9 cellular contexts compared by ENCODE assay signal in the genomic region with DNA sequence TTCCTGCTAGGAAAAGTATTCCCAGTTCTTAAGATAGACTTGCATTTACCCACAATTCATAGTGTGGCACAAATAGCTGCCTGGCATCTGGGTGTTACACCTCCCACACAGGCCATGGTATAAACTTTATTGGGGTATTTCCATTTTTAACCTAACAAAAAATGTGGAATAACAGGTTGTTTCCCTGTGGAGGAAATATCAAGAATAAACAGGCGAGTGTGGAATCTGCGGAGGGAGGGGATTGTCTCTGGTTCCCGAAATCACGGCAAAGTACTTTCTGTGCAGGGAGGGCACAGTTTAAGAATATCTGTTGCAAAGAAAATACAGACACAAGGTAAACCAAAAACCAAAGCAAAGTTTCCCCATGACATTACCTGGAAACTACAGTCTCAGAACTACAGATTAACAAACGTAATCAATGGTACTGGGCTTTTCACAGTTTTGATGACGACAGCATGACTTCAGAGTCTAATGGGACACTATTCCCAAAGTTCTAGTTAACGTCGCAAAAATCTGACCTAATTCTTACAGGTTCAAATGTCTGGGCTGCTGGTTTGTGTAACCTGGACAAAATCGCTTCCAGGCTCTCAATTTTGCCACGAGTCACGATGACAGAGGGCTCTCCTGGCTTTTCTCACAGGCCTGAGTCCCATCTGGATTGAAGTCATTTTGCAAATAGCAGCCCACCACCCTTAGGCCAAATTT. TPM values are rescaled to one million over a fixed set of nuclear protein-coding genes. Genes with fewer than 3 reads are reported as not detected.
A peak's percentile ranks its signal among the peaks of the same experiment; 100 is the strongest.
DNase-seq lines count a peak whose midpoint lies in the region; ATAC-seq and TF ChIP-seq lines count a peak whose summit lies in the region.
"Had no signal": no experiment of that assay in that cellular context is flagged by ENCODE, and none has a peak within 500 bp of the region (broad histone marks: within the 10 kb centered on the region; RNA-seq: fewer than 3 reads in every experiment).

No MANE protein-coding gene starts in this region.

- H2AFZ ChIP-seq in Loucy (ENCODE audit: low read length), result no peak overlapping the region

- H3K9me3 ChIP-seq in BLaER1 (no peaks in the 10 kb centered on the region), Loucy (ENCODE audit: insufficient read depth, low read depth, low read length) (no peaks in the 10 kb centered on the region)

- H3K4me3 ChIP-seq in BLaER1, result peak overlapping the region; percentile 93
- peak overlapping the region; percentile 95 for H3K4me3 ChIP-seq in Loucy (ENCODE audit: low read length, poor library complexity, severe bottlenecking)

- H3K36me3 ChIP-seq in BLaER1 (peaks cover 24% of the 10 kb centered on the region), Loucy (ENCODE audit: insufficient read depth, low read length) (no peaks in the 10 kb centered on the region)

- H3K79me2 ChIP-seq in Loucy (ENCODE audit: insufficient read depth, low read length), result peaks cover 84% of the 10 kb centered on the region

- H4K20me1 ChIP-seq in BLaER1, result peaks cover 59% of the 10 kb centered on the region
- H4K20me1 ChIP-seq in Loucy (ENCODE audit: insufficient read depth, low read length, poor library complexity, severe bottlenecking), result peaks cover 57% of the 10 kb centered on the region

- H3K9me2 ChIP-seq in Loucy (replicated peaks; ENCODE audit: low read depth, low read length), result no peaks in the 10 kb centered on the region

- POLR2A ChIA-PET in naive thymus-derived CD8-positive, alpha-beta T cell (lab: Charles Lee), result interaction anchor here (0.7 to 2.7 kb wide), 8 partner anchors 11 to 279 kb away, joined by 3 to 32 read pairs (median 6); no protein-coding TSS in a partner anchor

- no peak for TF ChIP-seq CTCF in Loucy (conservative IDR thresholded peaks at IDR 0.05; ENCODE audit: low read length)

- H3K4me3 Mint-ChIP-seq in naive thymus-derived CD8-positive, alpha-beta T cell, result peak overlapping the region; percentile 90 to 99 (median 94)

- H3K4me1 Mint-ChIP-seq in naive thymus-derived CD8-positive, alpha-beta T cell, result peaks cover 28 to 72% (median 67%) of the 10 kb centered on the region in 4 donors

- DNase-seq in dermis blood vessel endothelial cell (peak; percentile 32), NCI-H446 treated with DMSO at 0.1 percent for 48 hours (lab: John Stamatoyannopoulos, UW) (no peak), SKM-1 treated with dmso at 0.1 percent for 144 hours (lab: John Stamatoyannopoulos, UW; ENCODE audit: unreplicated experiment) (no peak)
- DNase-seq in naive thymus-derived CD8-positive, alpha-beta T cell, result no peak
- DNase-seq: stimulated activated CD4-positive, alpha-beta T cell treated with anti-CD3 and anti-CD28 coated beads, Interleukin-15, amount 100 ng/mL, for 24 hours had no signal

- no peak for ATAC-seq in naive thymus-derived CD8-positive, alpha-beta T cell
- ATAC-seq in HG03039 (IDR thresholded peaks at IDR 0.05; ENCODE audit: unreplicated experiment), result no peak
- no peak for ATAC-seq in HG03571 (IDR thresholded peaks at IDR 0.05; ENCODE audit: unreplicated experiment)

- no peaks in the 10 kb centered on the region for H3F3A ChIP-seq in Loucy (ENCODE audit: low read depth)

- no peaks in the 10 kb centered on the region for H3K9me3 Mint-ChIP-seq in naive thymus-derived CD8-positive, alpha-beta T cell

- no peaks in the 10 kb centered on the region for H3K27me3 ChIP-seq in BLaER1
- no peaks in the 10 kb centered on the region for H3K27me3 ChIP-seq in Loucy (ENCODE audit: insufficient read depth, low read length, poor library complexity, severe bottlenecking)

- peaks cover 0 to 23% (median 2%) of the 10 kb centered on the region in 3 donors for H3K36me3 Mint-ChIP-seq in naive thymus-derived CD8-positive, alpha-beta T cell

- H3K27ac Mint-ChIP-seq in naive thymus-derived CD8-positive, alpha-beta T cell, result peak overlapping the region; percentile 88 to 98 (median 94)

- peaks cover 77% of the 10 kb centered on the region for H3K4me1 ChIP-seq in BLaER1
- H3K4me1 ChIP-seq in Loucy (ENCODE audit: insufficient read depth, low read length, poor library complexity, severe bottlenecking), result peaks cover 59% of the 10 kb centered on the region

- no peaks in the 10 kb centered on the region for H3K27me3 Mint-ChIP-seq in naive thymus-derived CD8-positive, alpha-beta T cell

- H3K27ac ChIP-seq in BLaER1, result peak overlapping the region; percentile 97

- peak overlapping the region; percentile 97 for H3K9ac ChIP-seq in BLaER1
- H3K9ac ChIP-seq in Loucy (ENCODE audit: low read depth, low read length, poor library complexity, severe bottlenecking), result peak overlapping the region; percentile 94

- H3K4me2 ChIP-seq in BLaER1, result peak overlapping the region; percentile 89
- H3K4me2 ChIP-seq in Loucy (ENCODE audit: low read depth, low read length, poor library complexity, severe bottlenecking), result peak overlapping the region; percentile 100

RNA-seq across cellular contexts. Expression of a gene that starts 1.4 kb away (rescaled TPM):
- total RNA-seq in dermis blood vessel endothelial cell, result 284 and 301 TPM in 2 replicates
- 10 to 100 TPM; 87.5 to 99.3 TPM for total RNA-seq in naive thymus-derived CD8-positive, alpha-beta T cell
- 100 to 1,000 TPM; 114 to 143 (median 137) TPM for polyA plus RNA-seq in naive thymus-derived CD8-positive, alpha-beta T cell

RNA-seq across cellular contexts. Expression of a gene that starts 58.6 kb away (rescaled TPM):
- 24.7 and 32.0 TPM in 2 replicates for total RNA-seq in dermis blood vessel endothelial cell
- 10 to 100 TPM; 32.2 to 39.5 TPM for total RNA-seq in naive thymus-derived CD8-positive, alpha-beta T cell
- polyA plus RNA-seq in naive thymus-derived CD8-positive, alpha-beta T cell, result 10 to 100 TPM; 22.1 to 35.7 (median 22.3) TPM

RNA-seq across cellular contexts. Expression of a gene that starts 58.8 kb away (rescaled TPM):
- total RNA-seq in dermis blood vessel endothelial cell, result 72.6 and 120 TPM in 2 replicates
- total RNA-seq in naive thymus-derived CD8-positive, alpha-beta T cell, result 10 to 100 TPM; 86.3 to 88.6 TPM
- polyA plus RNA-seq in naive thymus-derived CD8-positive, alpha-beta T cell, result 100 to 1,000 TPM in 1 of 3 donors, 10 to 100 TPM in 2; 85.5 to 106 (median 95.2) TPM
